Comparison of ENCODE assay signal across 1 cellular context in the genomic region with DNA sequence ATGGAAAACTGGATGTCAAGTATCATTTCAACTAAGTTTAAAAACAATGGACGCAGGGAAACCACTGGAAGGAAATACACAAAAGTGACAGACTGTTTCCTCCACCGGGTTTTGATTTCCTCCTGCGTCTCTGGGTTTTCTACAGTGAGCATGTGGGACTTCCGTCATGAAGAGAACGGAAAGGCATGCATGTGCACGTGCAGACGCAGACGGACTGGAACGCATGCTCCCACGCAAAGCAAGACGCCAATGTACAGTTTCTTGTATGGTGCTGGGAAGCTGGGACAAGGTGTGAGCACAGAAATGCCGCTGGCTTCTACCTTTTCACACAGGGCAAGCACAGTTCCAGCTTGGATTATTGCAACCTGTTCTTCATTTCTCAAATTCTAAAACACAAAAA.
TF ChIP-seq lines count a peak whose summit lies in the region.

No MANE protein-coding gene starts in this region.

TF ChIP-seq in H1, 55 proteins besides CTCF, POLR2A, EP300 and RAD21:
- TF ChIP-seq TAF7 (optimal IDR thresholded peaks at IDR 0.05; ENCODE audit: borderline replicate concordance, low read depth, low read length) (no peak), PHF8 (conservative IDR thresholded peaks at IDR 0.05; ENCODE audit: low read depth, low read length) (no peak), KDM1A (IDR thresholded peaks at IDR 0.05; ENCODE audit: borderline replicate concordance, low read length) (no peak), CTBP2 (IDR thresholded peaks at IDR 0.05; ENCODE audit: borderline replicate concordance, insufficient read depth, insufficient read length, low read length) (no peak), EZH2 (IDR thresholded peaks at IDR 0.05; ENCODE audit: low read depth, low read length, severe bottlenecking) (no peak), GABPA (IDR thresholded peaks at IDR 0.05; ENCODE audit: borderline replicate concordance, insufficient read depth, low read length) (no peak), HDAC6 (IDR thresholded peaks at IDR 0.05; ENCODE audit: low read depth, low read length) (no peak), TEAD4 (IDR thresholded peaks at IDR 0.05; ENCODE audit: low read depth, low read length) (no peak)
